25 cellular contexts compared by ENCODE assay signal in the genomic region with DNA sequence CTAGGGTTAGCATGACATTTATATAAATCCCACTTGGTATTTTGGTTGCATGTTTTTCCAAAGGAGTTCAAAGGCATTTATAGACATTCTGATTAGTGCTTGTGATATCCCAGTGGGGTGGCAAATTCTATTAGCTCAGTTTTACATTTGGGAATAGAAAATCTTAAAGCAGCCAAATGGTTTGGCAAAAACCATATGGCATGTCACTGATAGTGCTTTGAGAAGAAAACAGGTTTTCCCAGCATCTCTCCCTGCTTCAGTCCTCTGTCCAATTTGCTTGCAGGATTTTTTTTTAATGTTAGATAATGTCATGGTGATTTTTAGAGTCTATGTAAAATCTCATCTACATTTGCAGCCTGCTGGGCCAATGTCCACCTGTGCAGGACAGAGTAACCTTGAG.
"Had no signal": no experiment of that assay in that cellular context is flagged by ENCODE, and none has a peak within 500 bp of the region (broad histone marks: within the 10 kb centered on the region; RNA-seq: fewer than 3 reads in every experiment).

No MANE protein-coding gene starts in this region.

- FAIRE-seq: bronchial epithelial cell had no signal

- DNase-seq: activated CD4-positive, alpha-beta T cell treated with anti-CD3 and anti-CD28 coated beads for 48 hours; activated CD4-positive, alpha-beta T cell treated with anti-CD3 and anti-CD28 coated beads, Interleukin-2, amount 50 U/mL, for 4 hours; activated CD4-positive, CD25-positive, alpha-beta regulatory T cell treated with anti-CD3 and anti-CD28 coated beads, Interleukin-2, amount 50 U/mL, for 72 hours; activated CD8-positive, alpha-beta memory T cell treated with anti-CD3 and anti-CD28 coated beads, Interleukin-2, amount 50 U/mL, for 48 hours; activated CD8-positive, alpha-beta T cell treated with anti-CD3 and anti-CD28 coated beads, Interleukin-2, amount 10 ng/mL, durations not matched to agents 7 days and 5 days; activated naive CD4-positive, alpha-beta T cell treated with anti-CD3 and anti-CD28 coated beads, Interleukin-2, amount 50 U/mL, for 16 hours; activated naive CD8-positive, alpha-beta T cell treated with anti-CD3 and anti-CD28 coated beads, Interleukin-2, amount 10 ng/mL, durations not matched to agents 7 days and 5 days; activated T-cell treated with anti-CD3 and anti-CD28 coated beads, Interleukin-2, amount 50 U/mL, for 1 hour; adrenal gland; aorta; body of pancreas; Kasumi-1; KBM-7; NCI-H1105 treated with DMSO at 0.1 percent for 48 hours; NCI-H146; NCI-H2029 treated with DMSO at 0.1 percent for 48 hours; NCI-H446; NCI-H524; Peyer's patch; SHP77 treated with DMSO at 0.1 percent for 48 hours; T-helper 17 cell; T-helper 9 cell had no signal

- H3K9me3 Mint-ChIP-seq: activated naive CD8-positive, alpha-beta T cell treated with anti-CD3 and anti-CD28 coated beads, Interleukin-2, amount 10 ng/mL, durations not matched to agents 7 days and 5 days had no signal

- H3K9me3 ChIP-seq: adrenal gland, body of pancreas, Peyer's patch had no signal

- H3K4me1 ChIP-seq: adrenal gland, Peyer's patch had no signal

- H3K27ac Mint-ChIP-seq: activated CD8-positive, alpha-beta T cell treated with anti-CD3 and anti-CD28 coated beads, Interleukin-2, amount 10 ng/mL, durations not matched to agents 7 days and 5 days; activated naive CD8-positive, alpha-beta T cell treated with anti-CD3 and anti-CD28 coated beads, Interleukin-2, amount 10 ng/mL, durations not matched to agents 7 days and 5 days; T-helper 17 cell; WTC11 had no signal

- H3K4me3 ChIP-seq: adrenal gland, body of pancreas, Peyer's patch had no signal

- H3K4me3 Mint-ChIP-seq: activated CD8-positive, alpha-beta T cell treated with anti-CD3 and anti-CD28 coated beads, Interleukin-2, amount 10 ng/mL, durations not matched to agents 7 days and 5 days; activated naive CD8-positive, alpha-beta T cell treated with anti-CD3 and anti-CD28 coated beads, Interleukin-2, amount 10 ng/mL, durations not matched to agents 7 days and 5 days; T-helper 17 cell; WTC11 had no signal

- H3K36me3 ChIP-seq: adrenal gland, Peyer's patch had no signal

- H3K36me3 Mint-ChIP-seq: activated naive CD8-positive, alpha-beta T cell treated with anti-CD3 and anti-CD28 coated beads, Interleukin-2, amount 10 ng/mL, durations not matched to agents 7 days and 5 days; WTC11 had no signal

- H3K27ac ChIP-seq: adrenal gland, body of pancreas, Peyer's patch, RWPE1 had no signal

- H3K4me1 Mint-ChIP-seq: activated naive CD8-positive, alpha-beta T cell treated with anti-CD3 and anti-CD28 coated beads, Interleukin-2, amount 10 ng/mL, durations not matched to agents 7 days and 5 days; T-helper 17 cell; WTC11 had no signal

- ATAC-seq: activated CD8-positive, alpha-beta T cell treated with anti-CD3 and anti-CD28 coated beads, Interleukin-2, amount 10 ng/mL, durations not matched to agents 7 days and 5 days; body of pancreas; T-helper 17 cell; WTC11 had no signal

- H3K27me3 ChIP-seq: body of pancreas, Peyer's patch had no signal
